ENCODE assay signal across 26 cellular contexts in genomic region chr4:74692973-74693372, GRCh38.
A peak's percentile ranks its signal among the peaks of the same experiment; 100 is the strongest.
DNase-seq lines count a peak whose midpoint lies in the region; TF ChIP-seq lines count a peak whose summit lies in the region.
"Had no signal": no experiment of that assay in that cellular context is flagged by ENCODE, and none has a peak within 500 bp of the region (broad histone marks: within the 10 kb centered on the region; RNA-seq: fewer than 3 reads in every experiment).

No MANE protein-coding gene starts in this region.

- no peaks in the 10 kb centered on the region for H3K79me2 ChIP-seq in neural progenitor cell (ENCODE audit: low read depth)

- H3F3A ChIP-seq in neural progenitor cell (ENCODE audit: low read depth): no peaks in the 10 kb centered on the region

- H3K9ac ChIP-seq in neural progenitor cell: no peak overlapping the region

- H4K20me1 ChIP-seq in neural progenitor cell (ENCODE audit: low read depth): no peaks in the 10 kb centered on the region

- H3K4me3 Mint-ChIP-seq in neural progenitor cell: no peak overlapping the region
- H3K4me3 Mint-ChIP-seq: activated naive CD8-positive, alpha-beta T cell; naive thymus-derived CD4-positive, alpha-beta T cell; stimulated activated naive CD8-positive, alpha-beta T cell treated with anti-CD3 and anti-CD28 coated beads, Interleukin-15, amount 100 ng/mL, for 72 hours; type B pancreatic cell had no signal

- H3K36me3 Mint-ChIP-seq in neural progenitor cell: no peaks in the 10 kb centered on the region
- H3K36me3 Mint-ChIP-seq: activated naive CD8-positive, alpha-beta T cell; naive thymus-derived CD4-positive, alpha-beta T cell; type B pancreatic cell had no signal

- no peaks in the 10 kb centered on the region for H3K27me3 Mint-ChIP-seq in neural progenitor cell (ENCODE audit: insufficient read depth, low read depth)
- H3K27me3 Mint-ChIP-seq: type B pancreatic cell had no signal

- no peak for TF ChIP-seq EP300 in transverse colon (IDR thresholded peaks at IDR 0.05; ENCODE audit: low read depth)

- intact Hi-C loops in transverse colon (cut with DNase I; ENCODE audit: low total_unique reads): loop anchor here (10.0 kb wide), 1 partner anchor 102 kb away; the partner anchor contains the start of gene BTC

- no peaks in the 10 kb centered on the region for H3K9me3 Mint-ChIP-seq in neural progenitor cell
- H3K9me3 Mint-ChIP-seq: naive thymus-derived CD4-positive, alpha-beta T cell; stimulated activated naive CD8-positive, alpha-beta T cell treated with anti-CD3 and anti-CD28 coated beads, Interleukin-15, amount 100 ng/mL, for 72 hours; type B pancreatic cell had no signal

- no peak overlapping the region for H3K4me2 ChIP-seq in neural progenitor cell

- H3K27ac Mint-ChIP-seq in neural progenitor cell: no peak overlapping the region
- H3K27ac Mint-ChIP-seq: activated naive CD8-positive, alpha-beta T cell; naive thymus-derived CD4-positive, alpha-beta T cell; stimulated activated naive CD8-positive, alpha-beta T cell treated with anti-CD3 and anti-CD28 coated beads, Interleukin-15, amount 100 ng/mL, for 72 hours; type B pancreatic cell had no signal

- no peak overlapping the region for H3K4me3 ChIP-seq in fibroblast of the aortic adventitia (ENCODE audit: low read depth, low read length)
- H3K4me3 ChIP-seq in neural progenitor cell: no peak overlapping the region
- no peak overlapping the region for H3K4me3 ChIP-seq in transverse colon
- H3K4me3 ChIP-seq: GM12878, heart left ventricle, skin epidermis had no signal

- no peaks in the 10 kb centered on the region for H3K36me3 ChIP-seq in neural progenitor cell
- no peaks in the 10 kb centered on the region for H3K36me3 ChIP-seq in transverse colon
- H3K36me3 ChIP-seq: heart left ventricle had no signal

- in situ Hi-C loops in transverse colon (cut with MboI; ENCODE audit: low pct_ligation_motif_present in 1 of 4, low pct_unique_long_range_greater_than_20kb in 1 of 4, low sequenced_read_pairs in 3 of 4): no loop called here

- 25 to 57% methylated on average over 1 to 4 of the region's 4 CpGs for WGBS in transverse colon (ENCODE audit: low coverage in 1 of 2), 2 donors

- TF ChIP-seq POLR2A in transverse colon (IDR thresholded peaks at IDR 0.05): no peak

- H3K27me3 ChIP-seq in neural progenitor cell (no peaks in the 10 kb centered on the region), transverse colon (no peaks in the 10 kb centered on the region)

- DNase-seq in NCI-H69 (lab: John Stamatoyannopoulos, UW): peak; percentile 2
- peak; percentile 46 for DNase-seq in fibroblast of the aortic adventitia (ENCODE audit: low read depth)
- no peak for DNase-seq in neural progenitor cell (ENCODE audit: low spot score)
- peak; percentile 17 for DNase-seq in transverse colon
- DNase-seq in GM03348 (ENCODE audit: low spot score): no peak
- DNase-seq in activated CD4-positive, alpha-beta T cell treated with anti-CD3 and anti-CD28 coated beads, Interleukin-2, amount 50 U/mL, for 1 hour: no peak
- no peak for DNase-seq in NCI-H2196 (lab: John Stamatoyannopoulos, UW; ENCODE audit: unreplicated experiment)
- DNase-seq: activated effector memory CD4-positive, alpha-beta T cell treated with Interleukin-2 at 50 U/mL for 16 hours; activated T-cell treated with anti-CD3 and anti-CD28 coated beads for 4 hours; C1 segment of cervical spinal cord; Calu3; heart left ventricle; Karpas-422; kidney glomerular epithelial cell; naive thymus-derived CD4-positive, alpha-beta T cell; NCI-H1694 treated with DMSO at 0.1 percent for 48 hours; NCI-H2171; NCI-H524; nucleus accumbens; SHP77; stimulated activated naive CD8-positive, alpha-beta T cell treated with anti-CD3 and anti-CD28 coated beads, Interleukin-15, amount 100 ng/mL, for 72 hours had no signal

- no peaks in the 10 kb centered on the region for H3K4me1 Mint-ChIP-seq in neural progenitor cell
- H3K4me1 Mint-ChIP-seq: naive thymus-derived CD4-positive, alpha-beta T cell; stimulated activated naive CD8-positive, alpha-beta T cell treated with anti-CD3 and anti-CD28 coated beads, Interleukin-15, amount 100 ng/mL, for 72 hours had no signal

- H3K27ac ChIP-seq in neural progenitor cell (no peak overlapping the region), transverse colon (peak overlapping the region; percentile 39 to 61 (median 56))
- H3K27ac ChIP-seq: HL-60, skin epidermis had no signal

- H3K9me3 ChIP-seq in neural progenitor cell (ENCODE audit: low read depth): no peaks in the 10 kb centered on the region
- no peaks in the 10 kb centered on the region for H3K9me3 ChIP-seq in transverse colon
- H3K9me3 ChIP-seq: heart left ventricle had no signal

- H2AFZ ChIP-seq in neural progenitor cell (replicated peaks): peak overlapping the region; percentile 57

- TF ChIP-seq CTCF in fibroblast of the aortic adventitia (IDR thresholded peaks at IDR 0.05; ENCODE audit: insufficient read depth, low read length) (no peak), neural progenitor cell (IDR thresholded peaks at IDR 0.05) (no peak), transverse colon (IDR thresholded peaks at IDR 0.05) (no peak)

- H3K4me1 ChIP-seq in neural progenitor cell (no peaks in the 10 kb centered on the region), transverse colon (peaks cover 0 to 4% (median 0%) of the 10 kb centered on the region in 4 donors)
- H3K4me1 ChIP-seq: heart left ventricle had no signal

Comparison
In these comparisons a context has a peak if more than half of its experiments do, and no peak if none do; other contexts are left out.
1. DNase-seq: peak in NCI-H69 (single experiment), fibroblast of the aortic adventitia (single experiment) and transverse colon (single experiment); none in neural progenitor cell (single experiment), GM03348 (single experiment), activated CD4-positive, alpha-beta T cell treated with anti-CD3 and anti-CD28 coated beads, Interleukin-2, amount 50 U/mL, for 1 hour (single experiment) and NCI-H2196 (single experiment).